ENCODE assay signal across 1 cellular context in genomic region chr17:1716912-1717695, GRCh38.
TF ChIP-seq lines count a peak whose summit lies in the region.

No MANE protein-coding gene starts in this region.

TF ChIP-seq in WTC11, 78 proteins besides CTCF, POLR2A, EP300 and RAD21 (continued from another document):
- TF ChIP-seq ZSCAN18 (CRISPR knock-in tag; IDR thresholded peaks at IDR 0.05) (no peak), IRF1 (CRISPR knock-in tag; IDR thresholded peaks at IDR 0.05) (no peak), AR (CRISPR knock-in tag; IDR thresholded peaks at IDR 0.05) (no peak), GABPB1 (CRISPR knock-in tag; IDR thresholded peaks at IDR 0.05) (0 out of 2 replicates have a peak, but pooled peaks have one; percentile 38), GTF2I (CRISPR knock-in tag; conservative IDR thresholded peaks at IDR 0.05) (no peak), ZNF396 (CRISPR knock-in tag; IDR thresholded peaks at IDR 0.05; ENCODE audit: borderline replicate concordance) (no peak), NFE2L1 (CRISPR knock-in tag; IDR thresholded peaks at IDR 0.05) (peak; percentile 98), ZNF671 (CRISPR knock-in tag; IDR thresholded peaks at IDR 0.05) (no peak), TP53 (CRISPR knock-in tag; IDR thresholded peaks at IDR 0.05) (no peak), AFF4 (CRISPR knock-in tag; IDR thresholded peaks at IDR 0.05; ENCODE audit: borderline replicate concordance) (no peak), TCF7 (CRISPR knock-in tag; IDR thresholded peaks at IDR 0.05; ENCODE audit: low read depth) (no peak), USF2 (CRISPR knock-in tag; IDR thresholded peaks at IDR 0.05) (peak; percentile 65), TEAD4 (CRISPR knock-in tag; IDR thresholded peaks at IDR 0.05) (no peak), CBFB (CRISPR knock-in tag; IDR thresholded peaks at IDR 0.05; ENCODE audit: low read depth) (no peak), ZNF512 (CRISPR knock-in tag; IDR thresholded peaks at IDR 0.05; ENCODE audit: borderline replicate concordance) (no peak), E2F5 (CRISPR knock-in tag; IDR thresholded peaks at IDR 0.05) (no peak), KAT7 (CRISPR knock-in tag; IDR thresholded peaks at IDR 0.05; ENCODE audit: borderline replicate concordance) (no peak), ZNF121 (CRISPR knock-in tag; IDR thresholded peaks at IDR 0.05) (no peak), USF1 (CRISPR knock-in tag; IDR thresholded peaks at IDR 0.05) (peak; percentile 51; the same call in 1 of the 2 replicates), HMGA2 (CRISPR knock-in tag; IDR thresholded peaks at IDR 0.05) (no peak), MAX (CRISPR knock-in tag; IDR thresholded peaks at IDR 0.05) (peak; percentile 63; the same call in 1 of the 2 replicates), ZNF281 (CRISPR knock-in tag; IDR thresholded peaks at IDR 0.05) (peak; percentile 31; the same call in 1 of the 2 replicates), MYBL2 (CRISPR knock-in tag; IDR thresholded peaks at IDR 0.05) (no peak), ATF3 (CRISPR knock-in tag; conservative IDR thresholded peaks at IDR 0.05) (no peak), FOXK1 (CRISPR knock-in tag; IDR thresholded peaks at IDR 0.05) (peak; percentile 72), ZNF263 (CRISPR knock-in tag; IDR thresholded peaks at IDR 0.05; ENCODE audit: low read depth) (no peak), NFYB (CRISPR knock-in tag; conservative IDR thresholded peaks at IDR 0.05; ENCODE audit: low read depth) (peak; percentile 68)
TF ChIP-seq in WTC11: peak in this region for 10.
